ENCODE assay signal across 8 cellular contexts in genomic region chr3:71771126-71771525, GRCh38. TPM values are rescaled to one million over a fixed set of nuclear protein-coding genes. Genes with fewer than 3 reads are reported as not detected.
"Had no signal": no experiment of that assay in that cellular context is flagged by ENCODE, and none has a peak within 500 bp of the region (broad histone marks: within the 10 kb centered on the region; RNA-seq: fewer than 3 reads in every experiment).

No MANE protein-coding gene starts in this region.

- H3K27ac Mint-ChIP-seq: H9, IgD-negative memory B cell had no signal

- DNase-seq: GOT3, H9, HCEC 1CT had no signal

- H3K4me1 Mint-ChIP-seq: IgD-negative memory B cell had no signal

- H3K9me3 Mint-ChIP-seq: H9, IgD-negative memory B cell had no signal

- H3K4me3 Mint-ChIP-seq: H9, IgD-negative memory B cell had no signal

- FAIRE-seq: H54, HepG2, HTR-8/SVneo had no signal

- ATAC-seq: HepG2 had no signal

- H3K36me3 Mint-ChIP-seq: IgD-negative memory B cell had no signal

RNA-seq across cellular contexts. Expression of gene PROK2, which starts 13.8 kb away (rescaled TPM):
- total RNA-seq: HepG2, HT-29 had no signal
- polyA plus RNA-seq: HepG2, IgD-negative memory B cell had no signal

RNA-seq across cellular contexts. Expression of gene GPR27, which starts 17.5 kb away (rescaled TPM):
- total RNA-seq: HepG2, HT-29 had no signal
- polyA plus RNA-seq: HepG2 had no signal
